In the genomic region with DNA sequence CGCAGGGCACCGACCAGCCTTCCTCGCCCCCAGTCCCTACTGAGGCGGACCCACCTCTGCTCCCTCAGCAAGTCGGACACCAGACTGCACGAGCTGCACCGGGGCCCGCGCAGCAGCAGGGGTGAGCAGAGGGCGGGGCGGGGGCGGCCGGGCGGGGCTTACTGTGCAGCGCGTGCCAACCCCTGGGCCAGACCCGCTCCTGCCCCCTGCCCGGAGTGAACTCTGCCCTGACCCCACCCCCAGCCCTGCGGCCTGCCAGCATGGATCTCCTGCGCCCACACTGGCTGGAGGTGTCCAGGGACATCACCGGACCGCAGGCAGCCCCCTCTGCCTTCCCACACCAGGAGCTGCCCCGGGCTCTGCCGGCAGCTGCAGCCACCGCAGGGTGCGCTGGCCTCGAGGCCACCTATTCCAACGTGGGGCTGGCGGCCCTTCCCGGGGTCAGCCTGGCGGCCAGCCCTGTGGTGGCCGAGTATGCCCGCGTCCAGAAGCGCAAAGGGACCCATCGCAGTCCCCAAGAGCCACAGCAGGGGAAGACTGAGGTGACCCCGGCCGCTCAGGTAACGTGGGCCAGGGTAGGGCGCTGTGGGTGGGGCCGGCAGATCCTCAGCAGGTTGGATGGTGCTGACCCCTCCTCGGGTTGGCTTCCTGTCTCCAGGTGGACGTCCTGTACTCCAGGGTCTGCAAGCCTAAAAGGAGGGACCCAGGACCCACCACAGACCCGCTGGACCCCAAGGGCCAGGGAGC, we compare ENCODE assay signal across 9 cellular contexts. TPM values are rescaled to one million over a fixed set of nuclear protein-coding genes. Genes with fewer than 3 reads are reported as not detected.
DNase-seq lines count a peak whose midpoint lies in the region; ATAC-seq and TF ChIP-seq lines count a peak whose summit lies in the region.
"Had no signal": no experiment of that assay in that cellular context is flagged by ENCODE, and none has a peak within 500 bp of the region (broad histone marks: within the 10 kb centered on the region; RNA-seq: fewer than 3 reads in every experiment).

No MANE protein-coding gene starts in this region.

- H3K79me2 ChIP-seq in Karpas-422 (ENCODE audit: low read length) = no peaks in the 10 kb centered on the region

- no peak overlapping the region for H3K4me3 ChIP-seq in Karpas-422 (ENCODE audit: low read length)

- no peak for TF ChIP-seq CTCF in omental fat pad (IDR thresholded peaks at IDR 0.05)

- H3K27ac ChIP-seq in Karpas-422 (ENCODE audit: low read length) = no peak overlapping the region

- ATAC-seq in omental fat pad (ENCODE audit: low FRiP score) = no peak

- no peak overlapping the region for H3K9ac ChIP-seq in Karpas-422 (ENCODE audit: low read length)

- H3K9me3 ChIP-seq in Karpas-422 (ENCODE audit: low read length) = no peaks in the 10 kb centered on the region
- H3K9me3 ChIP-seq: A549 had no signal

- no peaks in the 10 kb centered on the region for H3K9me2 ChIP-seq in Karpas-422 (replicated peaks; ENCODE audit: insufficient read depth, low read length)

- no peaks in the 10 kb centered on the region; the same call in 1 of the 2 replicates for H3K36me3 ChIP-seq in Karpas-422 (ENCODE audit: insufficient read depth, low read length)

- peaks cover 20% of the 10 kb centered on the region for H4K20me1 ChIP-seq in Karpas-422 (ENCODE audit: insufficient read depth, low read depth, low read length)

- DNase-seq in DMS53 (lab: John Stamatoyannopoulos, UW) (peak; percentile 72), DMS53 treated with DMSO at 0.1 percent for 48 hours (lab: John Stamatoyannopoulos, UW; ENCODE audit: unreplicated experiment) (no peak), T-helper 1 cell (peak in 3 of 5 donors; percentile 24 to 52 (median 47)), germinal center (ENCODE audit: low spot score) (peak; percentile 61), Karpas-422 (no peak), NCI-H2029 (lab: John Stamatoyannopoulos, UW) (no peak), omental fat pad (ENCODE audit: low spot score) (no peak)
- peak; percentile 35 for DNase-seq in stimulated activated CD4-positive, alpha-beta T cell treated with anti-CD3 and anti-CD28 coated beads, Interleukin-4, amount 100 ng/mL, for 24 hours

- peaks cover 26% of the 10 kb centered on the region for H3K4me1 ChIP-seq in Karpas-422 (ENCODE audit: low read length)

- H3K4me2 ChIP-seq in Karpas-422 (ENCODE audit: low read depth, low read length, poor library complexity, severe bottlenecking) = no peak overlapping the region

- no peaks in the 10 kb centered on the region for H3K27me3 ChIP-seq in Karpas-422 (ENCODE audit: low read length)

- H2AFZ ChIP-seq in Karpas-422 (ENCODE audit: low read length) = no peak overlapping the region

RNA-seq across cellular contexts. Expression of gene SLC2A4RG, which starts 1.5 kb away (rescaled TPM):
- total RNA-seq in Karpas-422 (2014; rRNA removed; shearing (Covaris generic); ENCODE audit: low replicate concordance) = 18.6 and 37.9 TPM in 2 replicates
- total RNA-seq in omental fat pad = 10 to 100 TPM; 25.3 to 82.0 (median 40.9) TPM

RNA-seq across cellular contexts. Expression of gene LIME1, which starts 1.6 kb away (rescaled TPM):
- total RNA-seq in Karpas-422 (2014; rRNA removed; shearing (Covaris generic); ENCODE audit: low replicate concordance) = 3.4 and 9.8 TPM in 2 replicates
- total RNA-seq in omental fat pad = 10 to 100 TPM in 2 of 4 donors, 1 to 10 TPM in 2; 7.4 to 21.1 (median 14.0) TPM

RNA-seq across cellular contexts. Expression of gene ZGPAT, which starts 30.3 kb away (rescaled TPM):
- total RNA-seq in Karpas-422 (2014; rRNA removed; shearing (Covaris generic); ENCODE audit: low replicate concordance) = 12.2 and 33.6 TPM in 2 replicates
- 10 to 100 TPM; 13.2 to 34.5 (median 20.6) TPM for total RNA-seq in omental fat pad

RNA-seq across cellular contexts. Expression of gene ARFRP1, which starts 30.3 kb away (rescaled TPM):
- 15.1 and 30.2 TPM in 2 replicates for total RNA-seq in Karpas-422 (2014; rRNA removed; shearing (Covaris generic); ENCODE audit: low replicate concordance)
- total RNA-seq in omental fat pad = 10 to 100 TPM; 25.5 to 44.3 (median 40.9) TPM

RNA-seq across cellular contexts. Expression of gene TNFRSF6B, which starts 41.7 kb away (rescaled TPM):
- 2.5 and 4.6 TPM in 2 replicates for total RNA-seq in Karpas-422 (2014; rRNA removed; shearing (Covaris generic); ENCODE audit: low replicate concordance)
- 10 to 100 TPM; 10.5 to 91.9 (median 12.3) TPM for total RNA-seq in omental fat pad

Comparison
In these comparisons a context has a peak if more than half of its experiments do, and no peak if none do; other contexts are left out.
1. DNase-seq: peak in DMS53 (single experiment), T-helper 1 cell (3 of 5), germinal center (single experiment) and stimulated activated CD4-positive, alpha-beta T cell treated with anti-CD3 and anti-CD28 coated beads, Interleukin-4, amount 100 ng/mL, for 24 hours (single experiment); none in DMS53 treated with DMSO at 0.1 percent for 48 hours (single experiment), Karpas-422 (single experiment), NCI-H2029 (single experiment) and omental fat pad (single experiment).